Comparison of ENCODE assay signal across 22 cellular contexts in genomic region chr11:46508360-46508759, GRCh38.
"Had no signal": no experiment of that assay in that cellular context is flagged by ENCODE, and none has a peak within 500 bp of the region (broad histone marks: within the 10 kb centered on the region; RNA-seq: fewer than 3 reads in every experiment).

No MANE protein-coding gene starts in this region.

- H3K9me3 ChIP-seq: pancreas, right lobe of liver, suprapubic skin, transverse colon, upper lobe of right lung, vagina had no signal

- H3K27ac Mint-ChIP-seq: memory B cell; nephron; progenitor cell of endocrine pancreas; stimulated activated naive CD8-positive, alpha-beta T cell treated with anti-CD3 and anti-CD28 coated beads, Interleukin-15, amount 100 ng/mL, for 72 hours had no signal

- H3K27me3 Mint-ChIP-seq: memory B cell; naive thymus-derived CD4-positive, alpha-beta T cell; progenitor cell of endocrine pancreas; stimulated activated naive CD8-positive, alpha-beta T cell treated with anti-CD3 and anti-CD28 coated beads, Interleukin-15, amount 100 ng/mL, for 72 hours had no signal

- H3K4me1 ChIP-seq: pancreas, upper lobe of right lung had no signal

- DNase-seq: dermis blood vessel endothelial cell; effector memory CD4-positive, alpha-beta T cell; kidney; midbrain; naive thymus-derived CD4-positive, alpha-beta T cell; pancreas; right lobe of liver; small intestine; stimulated activated CD4-positive, alpha-beta T cell treated with anti-CD3 and anti-CD28 coated beads, Interleukin-15, amount 100 ng/mL, for 24 hours; stimulated activated CD4-positive, alpha-beta T cell treated with anti-CD3 and anti-CD28 coated beads, Interleukin-2, amount 100 ng/mL, for 48 hours; stimulated activated naive CD4-positive, alpha-beta T cell; stimulated activated naive CD8-positive, alpha-beta T cell treated with anti-CD3 and anti-CD28 coated beads, Interleukin-15, amount 100 ng/mL, for 72 hours; transverse colon; upper lobe of right lung had no signal

- H3K4me3 Mint-ChIP-seq: memory B cell; naive thymus-derived CD4-positive, alpha-beta T cell; nephron; stimulated activated naive CD8-positive, alpha-beta T cell treated with anti-CD3 and anti-CD28 coated beads, Interleukin-15, amount 100 ng/mL, for 72 hours had no signal

- ATAC-seq: left lobe of liver; naive thymus-derived CD4-positive, alpha-beta T cell; pancreas; right lobe of liver; stimulated activated naive CD8-positive, alpha-beta T cell treated with anti-CD3 and anti-CD28 coated beads, Interleukin-15, amount 100 ng/mL, for 72 hours; upper lobe of right lung had no signal

- H3K27ac ChIP-seq: coronary artery, pancreas, right lobe of liver, suprapubic skin, transverse colon, upper lobe of right lung, vagina had no signal

- H3K27me3 ChIP-seq: pancreas, right lobe of liver, suprapubic skin, transverse colon, upper lobe of right lung, vagina had no signal

- H3K9me3 Mint-ChIP-seq: memory B cell; naive thymus-derived CD4-positive, alpha-beta T cell; nephron; stimulated activated naive CD8-positive, alpha-beta T cell treated with anti-CD3 and anti-CD28 coated beads, Interleukin-15, amount 100 ng/mL, for 72 hours had no signal

- H3K4me3 ChIP-seq: coronary artery, lung, pancreas, right lobe of liver, suprapubic skin, transverse colon, upper lobe of right lung, vagina had no signal
